ENCODE assay signal across 1 cellular context in the genomic region with DNA sequence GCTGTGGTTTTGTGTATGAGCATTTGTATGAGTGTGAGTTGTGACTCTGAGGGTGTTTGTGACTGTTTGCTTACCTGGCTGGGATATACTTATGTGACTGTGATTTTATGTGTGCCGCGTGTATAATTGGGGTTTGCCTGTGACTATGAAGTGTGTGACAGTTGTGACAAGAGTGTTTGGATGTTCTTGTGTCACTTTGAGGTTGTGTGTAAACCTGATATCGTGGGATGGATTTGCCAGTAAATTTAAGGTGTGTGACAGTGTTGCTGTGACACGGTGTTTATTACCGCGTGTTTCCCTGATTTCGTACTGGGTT.
TF ChIP-seq lines count a peak whose summit lies in the region.

No MANE protein-coding gene starts in this region.

TF ChIP-seq in H1, 55 proteins besides CTCF, POLR2A, EP300 and RAD21:
- TF ChIP-seq HDAC2 (IDR thresholded peaks at IDR 0.05; ENCODE audit: borderline replicate concordance in 1 of 2, low read depth in 2 of 2, low read length in 2 of 2) (no peak), ATF3 (IDR thresholded peaks at IDR 0.05; ENCODE audit: insufficient read depth, low read depth, low read length) (no peak), CBX8 (IDR thresholded peaks at IDR 0.05; ENCODE audit: borderline replicate concordance, low read depth, low read length) (no peak), SP2 (IDR thresholded peaks at IDR 0.05; ENCODE audit: low read length) (no peak), YY1 (IDR thresholded peaks at IDR 0.05; ENCODE audit: low read depth, low read length) (no peak), GTF2F1 (IDR thresholded peaks at IDR 0.05; ENCODE audit: borderline replicate concordance, low read depth, low read length) (no peak), BACH1 (IDR thresholded peaks at IDR 0.05; ENCODE audit: low read length) (no peak), CREB1 (IDR thresholded peaks at IDR 0.05) (no peak), RFX5 (IDR thresholded peaks at IDR 0.05; ENCODE audit: borderline replicate concordance, low read depth, low read length) (no peak), CHD1 (IDR thresholded peaks at IDR 0.05; ENCODE audit: low read depth, low read length) (no peak), ZNF274 (IDR thresholded peaks at IDR 0.05; ENCODE audit: borderline replicate concordance, extremely low read depth, low read length) (no peak), SIN3A (conservative IDR thresholded peaks at IDR 0.05 in 1 of 2, IDR thresholded peaks at IDR 0.05 in 1 of 2; ENCODE audit: low read depth in 1 of 2, low read length in 2 of 2) (no peak), HDAC6 (IDR thresholded peaks at IDR 0.05; ENCODE audit: low read depth, low read length) (no peak), RNF2 (IDR thresholded peaks at IDR 0.05; ENCODE audit: borderline replicate concordance, low read depth, low read length, missing control alignments, poor library complexity, severe bottlenecking) (no peak)
- TF ChIP-seq, protein P1, sequence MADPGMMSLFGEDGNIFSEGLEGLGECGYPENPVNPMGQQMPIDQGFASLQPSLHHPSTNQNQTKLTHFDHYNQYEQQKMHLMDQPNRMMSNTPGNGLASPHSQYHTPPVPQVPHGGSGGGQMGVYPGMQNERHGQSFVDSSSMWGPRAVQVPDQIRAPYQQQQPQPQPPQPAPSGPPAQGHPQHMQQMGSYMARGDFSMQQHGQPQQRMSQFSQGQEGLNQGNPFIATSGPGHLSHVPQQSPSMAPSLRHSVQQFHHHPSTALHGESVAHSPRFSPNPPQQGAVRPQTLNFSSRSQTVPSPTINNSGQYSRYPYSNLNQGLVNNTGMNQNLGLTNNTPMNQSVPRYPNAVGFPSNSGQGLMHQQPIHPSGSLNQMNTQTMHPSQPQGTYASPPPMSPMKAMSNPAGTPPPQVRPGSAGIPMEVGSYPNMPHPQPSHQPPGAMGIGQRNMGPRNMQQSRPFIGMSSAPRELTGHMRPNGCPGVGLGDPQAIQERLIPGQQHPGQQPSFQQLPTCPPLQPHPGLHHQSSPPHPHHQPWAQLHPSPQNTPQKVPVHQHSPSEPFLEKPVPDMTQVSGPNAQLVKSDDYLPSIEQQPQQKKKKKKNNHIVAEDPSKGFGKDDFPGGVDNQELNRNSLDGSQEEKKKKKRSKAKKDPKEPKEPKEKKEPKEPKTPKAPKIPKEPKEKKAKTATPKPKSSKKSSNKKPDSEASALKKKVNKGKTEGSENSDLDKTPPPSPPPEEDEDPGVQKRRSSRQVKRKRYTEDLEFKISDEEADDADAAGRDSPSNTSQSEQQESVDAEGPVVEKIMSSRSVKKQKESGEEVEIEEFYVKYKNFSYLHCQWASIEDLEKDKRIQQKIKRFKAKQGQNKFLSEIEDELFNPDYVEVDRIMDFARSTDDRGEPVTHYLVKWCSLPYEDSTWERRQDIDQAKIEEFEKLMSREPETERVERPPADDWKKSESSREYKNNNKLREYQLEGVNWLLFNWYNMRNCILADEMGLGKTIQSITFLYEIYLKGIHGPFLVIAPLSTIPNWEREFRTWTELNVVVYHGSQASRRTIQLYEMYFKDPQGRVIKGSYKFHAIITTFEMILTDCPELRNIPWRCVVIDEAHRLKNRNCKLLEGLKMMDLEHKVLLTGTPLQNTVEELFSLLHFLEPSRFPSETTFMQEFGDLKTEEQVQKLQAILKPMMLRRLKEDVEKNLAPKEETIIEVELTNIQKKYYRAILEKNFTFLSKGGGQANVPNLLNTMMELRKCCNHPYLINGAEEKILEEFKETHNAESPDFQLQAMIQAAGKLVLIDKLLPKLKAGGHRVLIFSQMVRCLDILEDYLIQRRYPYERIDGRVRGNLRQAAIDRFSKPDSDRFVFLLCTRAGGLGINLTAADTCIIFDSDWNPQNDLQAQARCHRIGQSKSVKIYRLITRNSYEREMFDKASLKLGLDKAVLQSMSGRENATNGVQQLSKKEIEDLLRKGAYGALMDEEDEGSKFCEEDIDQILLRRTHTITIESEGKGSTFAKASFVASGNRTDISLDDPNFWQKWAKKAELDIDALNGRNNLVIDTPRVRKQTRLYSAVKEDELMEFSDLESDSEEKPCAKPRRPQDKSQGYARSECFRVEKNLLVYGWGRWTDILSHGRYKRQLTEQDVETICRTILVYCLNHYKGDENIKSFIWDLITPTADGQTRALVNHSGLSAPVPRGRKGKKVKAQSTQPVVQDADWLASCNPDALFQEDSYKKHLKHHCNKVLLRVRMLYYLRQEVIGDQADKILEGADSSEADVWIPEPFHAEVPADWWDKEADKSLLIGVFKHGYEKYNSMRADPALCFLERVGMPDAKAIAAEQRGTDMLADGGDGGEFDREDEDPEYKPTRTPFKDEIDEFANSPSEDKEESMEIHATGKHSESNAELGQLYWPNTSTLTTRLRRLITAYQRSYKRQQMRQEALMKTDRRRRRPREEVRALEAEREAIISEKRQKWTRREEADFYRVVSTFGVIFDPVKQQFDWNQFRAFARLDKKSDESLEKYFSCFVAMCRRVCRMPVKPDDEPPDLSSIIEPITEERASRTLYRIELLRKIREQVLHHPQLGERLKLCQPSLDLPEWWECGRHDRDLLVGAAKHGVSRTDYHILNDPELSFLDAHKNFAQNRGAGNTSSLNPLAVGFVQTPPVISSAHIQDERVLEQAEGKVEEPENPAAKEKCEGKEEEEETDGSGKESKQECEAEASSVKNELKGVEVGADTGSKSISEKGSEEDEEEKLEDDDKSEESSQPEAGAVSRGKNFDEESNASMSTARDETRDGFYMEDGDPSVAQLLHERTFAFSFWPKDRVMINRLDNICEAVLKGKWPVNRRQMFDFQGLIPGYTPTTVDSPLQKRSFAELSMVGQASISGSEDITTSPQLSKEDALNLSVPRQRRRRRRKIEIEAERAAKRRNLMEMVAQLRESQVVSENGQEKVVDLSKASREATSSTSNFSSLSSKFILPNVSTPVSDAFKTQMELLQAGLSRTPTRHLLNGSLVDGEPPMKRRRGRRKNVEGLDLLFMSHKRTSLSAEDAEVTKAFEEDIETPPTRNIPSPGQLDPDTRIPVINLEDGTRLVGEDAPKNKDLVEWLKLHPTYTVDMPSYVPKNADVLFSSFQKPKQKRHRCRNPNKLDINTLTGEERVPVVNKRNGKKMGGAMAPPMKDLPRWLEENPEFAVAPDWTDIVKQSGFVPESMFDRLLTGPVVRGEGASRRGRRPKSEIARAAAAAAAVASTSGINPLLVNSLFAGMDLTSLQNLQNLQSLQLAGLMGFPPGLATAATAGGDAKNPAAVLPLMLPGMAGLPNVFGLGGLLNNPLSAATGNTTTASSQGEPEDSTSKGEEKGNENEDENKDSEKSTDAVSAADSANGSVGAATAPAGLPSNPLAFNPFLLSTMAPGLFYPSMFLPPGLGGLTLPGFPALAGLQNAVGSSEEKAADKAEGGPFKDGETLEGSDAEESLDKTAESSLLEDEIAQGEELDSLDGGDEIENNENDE (IDR thresholded peaks at IDR 0.05; ENCODE audit: insufficient replicate concordance, low read length) = no peak
